Comparison of ENCODE assay signal across 1 cellular context in genomic region chr3:125137432-125138033, GRCh38.
TF ChIP-seq lines count a peak whose summit lies in the region.

No MANE protein-coding gene starts in this region.

TF ChIP-seq in H1, 55 proteins besides CTCF, POLR2A, EP300 and RAD21:
- TF ChIP-seq ATF3 (IDR thresholded peaks at IDR 0.05; ENCODE audit: insufficient read depth, low read depth, low read length) = no peak
- TF ChIP-seq ASH2L (IDR thresholded peaks at IDR 0.05; ENCODE audit: low read length) = peak; percentile 92
TF ChIP-seq in H1: peak in this region for 1.
